Comparison of ENCODE assay signal across 28 cellular contexts in the genomic region with DNA sequence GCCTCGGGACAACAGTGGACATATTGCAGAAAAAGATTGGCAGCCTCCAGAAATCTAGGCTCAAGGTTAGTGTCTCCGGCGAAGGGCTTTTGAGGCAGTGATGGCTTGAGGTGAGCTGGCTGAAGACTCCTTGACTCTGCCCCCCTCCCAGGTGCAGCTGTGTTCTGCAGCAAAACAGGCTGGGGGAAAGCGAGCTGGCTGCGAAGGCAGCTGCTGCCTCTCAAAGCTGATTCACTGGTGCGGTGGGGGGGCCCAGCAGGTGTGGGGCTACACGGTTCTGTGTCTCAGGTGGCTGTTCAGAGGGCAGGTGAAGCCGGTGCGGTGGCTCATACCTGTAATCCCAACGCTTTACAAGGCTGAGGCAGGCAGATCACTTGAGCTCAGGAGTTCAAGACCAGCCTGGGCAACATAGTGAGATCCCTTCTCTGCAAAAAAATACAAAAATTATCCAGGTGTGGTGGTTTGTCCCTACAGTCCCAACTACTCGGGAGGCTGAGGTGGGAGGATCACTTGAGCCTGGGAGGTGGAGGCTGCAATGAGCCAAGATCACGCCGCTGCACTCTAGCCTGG. TPM values are rescaled to one million over a fixed set of nuclear protein-coding genes. Genes with fewer than 3 reads are reported as not detected.
DNase-seq lines count a peak whose midpoint lies in the region; ATAC-seq lines count a peak whose summit lies in the region.
"Had no signal": no experiment of that assay in that cellular context is flagged by ENCODE, and none has a peak within 500 bp of the region (broad histone marks: within the 10 kb centered on the region; RNA-seq: fewer than 3 reads in every experiment).

No MANE protein-coding gene starts in this region.

- H3K27me3 ChIP-seq in H7 (ENCODE audit: control insufficient read depth, insufficient read depth, low read length) (no peaks in the 10 kb centered on the region), NT2/D1 (ENCODE audit: insufficient read depth, insufficient read length) (no peaks in the 10 kb centered on the region)
- H3K27me3 ChIP-seq: ascending aorta, BLaER1, pancreas, testis, uterus had no signal

- no peaks in the 10 kb centered on the region for H3K9me3 ChIP-seq in NT2/D1 (ENCODE audit: insufficient read depth, low read length)
- H3K9me3 ChIP-seq: ascending aorta, BLaER1, pancreas, spleen, testis, uterus had no signal

- H3K4me1 ChIP-seq in NT2/D1 (ENCODE audit: insufficient read depth, insufficient read length), result peaks cover 11% of the 10 kb centered on the region
- H3K4me1 ChIP-seq: ascending aorta, pancreas, testis, uterus had no signal

- no peaks in the 10 kb centered on the region for H3K36me3 ChIP-seq in H7 (replicated peaks; ENCODE audit: control insufficient read depth, insufficient read depth, low read length)
- no peaks in the 10 kb centered on the region for H3K36me3 ChIP-seq in NT2/D1 (ENCODE audit: insufficient read depth, insufficient read length, low read length)
- H3K36me3 ChIP-seq: ascending aorta, BLaER1, pancreas, spleen, uterus had no signal

- H3K9ac ChIP-seq in NT2/D1 (ENCODE audit: insufficient read length, low read depth), result peak overlapping the region; percentile 17
- H3K9ac ChIP-seq: BLaER1 had no signal

- peak; percentile 78 for DNase-seq in COLO668 (lab: John Stamatoyannopoulos, UW; ENCODE audit: unreplicated experiment)
- DNase-seq in H7, result peak; percentile 43
- DNase-seq in NCI-H2107 treated with DMSO at 0.1 percent for 48 hours (lab: John Stamatoyannopoulos, UW; ENCODE audit: unreplicated experiment), result peak; percentile 84
- no peak for DNase-seq in NT2/D1 (ENCODE audit: low read depth, low spot score)
- no peak for DNase-seq in stimulated activated CD4-positive, alpha-beta T cell treated with anti-CD3 and anti-CD28 coated beads, Interleukin-2, amount 100 ng/mL, for 24 hours
- no peak for DNase-seq in anterior cingulate cortex (lab: John Stamatoyannopoulos, UW)
- no peak for DNase-seq in midbrain (lab: John Stamatoyannopoulos, UW)
- DNase-seq: ACHN; activated B cell treated with CpG ODN at 0.5 μM for 24 hours; activated CD4-positive, alpha-beta T cell treated with anti-CD3 and anti-CD28 coated beads, Interleukin-2, amount 50 U/mL, for 4 hours; caudate nucleus; H9; islet precursor cell; OCI-M1; pancreas; Right ventricle myocardium superior; spleen; stimulated activated CD4-positive, alpha-beta T cell treated with anti-CD3 and anti-CD28 coated beads, Interleukin-4, amount 100 ng/mL, for 4 hours; stimulated activated naive CD4-positive, alpha-beta T cell treated with Interleukin-2 at 50 U/mL for 16 hours; T-helper 9 cell; testis; uterus had no signal

- no peak overlapping the region for H3K4me3 ChIP-seq in H7 (ENCODE audit: insufficient read depth, low read depth, low read length)
- no peak overlapping the region for H3K4me3 ChIP-seq in NT2/D1 (ENCODE audit: insufficient read length, low read depth)
- H3K4me3 ChIP-seq: ascending aorta, BLaER1, pancreas, spleen, testis, uterus had no signal

- ATAC-seq in HG02678 (IDR thresholded peaks at IDR 0.05; ENCODE audit: unreplicated experiment), result no peak
- ATAC-seq: activated naive CD4-positive, alpha-beta T cell treated with anti-CD3 and anti-CD28 coated beads, Interleukin-2, amount 50 U/mL, for 72 hours; activated T-helper 17 cell treated with anti-CD3 and anti-CD28 coated beads, Interleukin-2, amount 50 U/mL, for 72 hours; natural killer cell treated with Interleukin-12 subunit alpha and Interleukin-12 subunit beta and Interleukin-15 and Interleukin-18, amount 100 ng/mL, for 72 hours; pancreas had no signal

RNA-seq across cellular contexts. Expression of a gene that starts 22.9 kb away (rescaled TPM):
- 0.38 and 0.41 TPM in 2 replicates for total RNA-seq in H7 (2014; rRNA removed; shearing (Covaris generic))
- total RNA-seq: activated T-helper 17 cell treated with anti-CD3 and anti-CD28 coated beads, Interleukin-2, amount 50 U/mL, for 72 hours; ascending aorta; natural killer cell treated with Interleukin-12 subunit alpha and Interleukin-12 subunit beta and Interleukin-15 and Interleukin-18, amount 100 ng/mL, for 72 hours had no signal

RNA-seq across cellular contexts. Expression of a gene that starts 35.6 kb away (rescaled TPM):
- 21.4 and 26.8 TPM in 2 replicates for total RNA-seq in H7 (2014; rRNA removed; shearing (Covaris generic))

RNA-seq across cellular contexts. Expression of a gene that starts 40.5 kb away (rescaled TPM):
- 32.1 and 36.0 TPM in 2 replicates for total RNA-seq in H7 (2014; rRNA removed; shearing (Covaris generic))

RNA-seq across cellular contexts. Expression of a gene that starts 45.6 kb away (rescaled TPM):
- 35.6 and 42.8 TPM in 2 replicates for total RNA-seq in H7 (2014; rRNA removed; shearing (Covaris generic))

Comparison
In these comparisons a context has a peak if more than half of its experiments do, and no peak if none do; other contexts are left out.
1. DNase-seq: peak in COLO668 (single experiment), H7 (single experiment) and NCI-H2107 treated with DMSO at 0.1 percent for 48 hours (single experiment); none in NT2/D1 (single experiment), stimulated activated CD4-positive, alpha-beta T cell treated with anti-CD3 and anti-CD28 coated beads, Interleukin-2, amount 100 ng/mL, for 24 hours (0 of 2), anterior cingulate cortex (0 of 58) and midbrain (single experiment).